In the genomic region with DNA sequence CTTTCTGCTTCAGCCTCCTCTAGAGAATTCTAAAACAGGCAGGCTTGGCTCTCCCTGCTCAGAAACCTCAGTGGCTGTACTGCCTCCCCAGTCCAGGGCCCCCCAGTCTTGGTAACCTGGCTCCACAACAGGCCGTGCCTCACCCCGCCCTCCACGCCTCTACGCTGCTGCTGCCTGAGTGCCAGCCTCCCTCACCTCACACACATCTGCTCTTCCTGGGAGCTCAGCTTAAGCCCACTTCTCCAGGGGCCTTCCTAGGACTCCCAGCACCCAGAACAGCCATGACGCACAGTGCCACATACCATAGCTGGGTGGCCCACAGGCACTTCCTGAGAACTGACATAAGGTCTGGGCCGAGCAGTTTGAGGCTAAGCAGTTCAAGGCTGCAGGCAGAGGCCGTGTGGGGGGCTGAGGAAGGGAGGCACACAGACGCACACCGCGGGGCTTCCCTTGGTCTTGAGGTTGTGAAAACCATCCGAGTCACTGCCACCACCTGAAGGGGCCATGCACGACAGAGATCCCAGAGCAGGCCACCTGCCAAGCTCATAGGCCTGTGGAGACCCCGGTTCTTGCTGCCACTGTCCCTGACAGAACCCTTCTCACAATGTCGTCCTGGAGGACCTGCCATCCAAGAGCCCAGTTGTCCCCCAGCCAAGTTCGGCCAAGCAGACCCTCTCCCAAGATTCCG, we compare ENCODE assay signal across 8 cellular contexts. TPM values are rescaled to one million over a fixed set of nuclear protein-coding genes. Genes with fewer than 3 reads are reported as not detected.
DNase-seq lines count a peak whose midpoint lies in the region; TF ChIP-seq lines count a peak whose summit lies in the region.

No MANE protein-coding gene starts in this region.

- H3K27ac Mint-ChIP-seq in CD8-positive, alpha-beta memory T cell, result peak overlapping the region; percentile 87 to 99 (median 98)

- no peaks in the 10 kb centered on the region for H3K36me3 ChIP-seq in CD8-positive, alpha-beta memory T cell (ENCODE audit: insufficient read depth, low read length)
- H3K36me3 ChIP-seq in colonic mucosa (no peaks in the 10 kb centered on the region), muscle layer of duodenum (ENCODE audit: control insufficient read depth in 1 of 2, insufficient read depth in 2 of 2, low read length in 2 of 2) (peaks cover 16 to 31% of the 10 kb centered on the region in 2 donors)

- no peaks in the 10 kb centered on the region for H3K9me3 Mint-ChIP-seq in CD8-positive, alpha-beta memory T cell

- H3K4me3 Mint-ChIP-seq in CD8-positive, alpha-beta memory T cell, result peak overlapping the region; percentile 27 to 82 (median 75)

- no peaks in the 10 kb centered on the region for H3K27me3 Mint-ChIP-seq in CD8-positive, alpha-beta memory T cell

- DNase-seq in CD8-positive, alpha-beta memory T cell, result peak; percentile 43 to 81 (median 67)
- DNase-seq in T-helper 9 cell (peak; percentile 31), colonic mucosa (no peak), GM19238 (ENCODE audit: insufficient read length, low spot score) (no peak), erythroblast (lab: John Stamatoyannopoulos, UW) (no peak), DMS153 (lab: John Stamatoyannopoulos, UW) (no peak)
- DNase-seq in NK-92 treated with Interleukin-12 subunit alpha and Interleukin-12 subunit beta, amount 100 ng/mL, for 24 hours (lab: John Stamatoyannopoulos, UW), result no peak

- POLR2A ChIA-PET in CD8-positive, alpha-beta memory T cell (lab: Charles Lee), result interaction anchor here (0.7 to 1.0 kb wide), 3 partner anchors 42 to 82 kb away, joined by 3 to 4 read pairs (median 3); partner anchors contain the start of genes BFSP1, DSTN and RRBP1

- TF ChIP-seq CTCF in colonic mucosa (IDR thresholded peaks at IDR 0.05), result no peak

- CTCF ChIA-PET in CD8-positive, alpha-beta memory T cell (lab: Charles Lee), result interaction anchor here (0.9 to 1.4 kb wide), 2 partner anchors 70 to 108 kb away, joined by 3 to 4 read pairs; partner anchors contain the start of gene RRBP1

- H3K4me1 ChIP-seq in CD8-positive, alpha-beta memory T cell (ENCODE audit: insufficient read depth, low read length), result peaks cover 42% of the 10 kb centered on the region
- peaks cover 22% of the 10 kb centered on the region for H3K4me1 ChIP-seq in colonic mucosa
- H3K4me1 ChIP-seq in muscle layer of duodenum (ENCODE audit: control insufficient read depth in 1 of 2, insufficient read depth in 2 of 2, low read length in 2 of 2), result peaks cover 5 to 72% of the 10 kb centered on the region in 2 donors

- peaks cover 0 to 13% (median 4%) of the 10 kb centered on the region in 3 donors for H3K36me3 Mint-ChIP-seq in CD8-positive, alpha-beta memory T cell

- no peak overlapping the region for H3K4me3 ChIP-seq in CD8-positive, alpha-beta memory T cell (ENCODE audit: low read length)
- H3K4me3 ChIP-seq in colonic mucosa (no peak overlapping the region), muscle layer of duodenum (ENCODE audit: low read depth in 1 of 2, low read length in 2 of 2) (no peak overlapping the region)

- no peak for TF ChIP-seq POLR2A in erythroblast (IDR thresholded peaks at IDR 0.05; ENCODE audit: low read length)

- peak overlapping the region in 1 of 2 donors; percentile 69 for H3K9ac ChIP-seq in colonic mucosa (ENCODE audit: low read depth in 2 of 2, low read length in 2 of 2)

- H3K4me1 Mint-ChIP-seq in CD8-positive, alpha-beta memory T cell, result peaks cover 36 to 51% (median 36%) of the 10 kb centered on the region in 3 donors

- H3K9me3 ChIP-seq in CD8-positive, alpha-beta memory T cell (ENCODE audit: low read length), result no peaks in the 10 kb centered on the region
- H3K9me3 ChIP-seq in colonic mucosa (no peaks in the 10 kb centered on the region), muscle layer of duodenum (ENCODE audit: control insufficient read depth in 1 of 2, low read length in 2 of 2) (no peaks in the 10 kb centered on the region)

- H3K27ac ChIP-seq in CD8-positive, alpha-beta memory T cell (ENCODE audit: low read depth, low read length), result peak overlapping the region; percentile 46
- H3K27ac ChIP-seq in colonic mucosa, result peak overlapping the region; percentile 23
- peak overlapping the region; percentile 60 for H3K27ac ChIP-seq in muscle layer of duodenum (ENCODE audit: low read length)

- no peaks in the 10 kb centered on the region for H3K27me3 ChIP-seq in CD8-positive, alpha-beta memory T cell (ENCODE audit: insufficient read depth, low read length, poor library complexity, severe bottlenecking)
- H3K27me3 ChIP-seq in colonic mucosa, result no peaks in the 10 kb centered on the region
- H3K27me3 ChIP-seq in muscle layer of duodenum (ENCODE audit: low read depth, low read length), result no peaks in the 10 kb centered on the region

- intact Hi-C loops in colonic mucosa (cut with DNase I), result loop anchor here (5.0 kb wide), 1 partner anchor 40 kb away; the partner anchor contains the start of gene DSTN

RNA-seq across cellular contexts. Expression of gene DSTN, which starts 42.6 kb away (rescaled TPM):
- total RNA-seq in CD8-positive, alpha-beta memory T cell, result 10 to 100 TPM; 66.4 to 66.9 TPM
- 135 TPM for polyA plus RNA-seq in CD8-positive, alpha-beta memory T cell
- 100 to 1,000 TPM; 247 to 437 TPM for total RNA-seq in colonic mucosa

Comparison
In these comparisons a context has a peak if more than half of its experiments do, and no peak if none do; other contexts are left out.
1. DNase-seq: peak in CD8-positive, alpha-beta memory T cell (5 of 5) and T-helper 9 cell (single experiment); none in colonic mucosa (single experiment), NK-92 treated with Interleukin-12 subunit alpha and Interleukin-12 subunit beta, amount 100 ng/mL, for 24 hours (single experiment), GM19238 (single experiment), erythroblast (0 of 2) and DMS153 (single experiment).
2. Peak in every context shown above with its lines, with median percentiles within 50 percentile points of each other: H3K27ac ChIP-seq.